12 cellular contexts compared by ENCODE assay signal in genomic region chr6:43951756-43952675, GRCh38.
A peak's percentile ranks its signal among the peaks of the same experiment; 100 is the strongest.
DNase-seq lines count a peak whose midpoint lies in the region; TF ChIP-seq lines count a peak whose summit lies in the region.
"Had no signal": no experiment of that assay in that cellular context is flagged by ENCODE, and none has a peak within 500 bp of the region (broad histone marks: within the 10 kb centered on the region; RNA-seq: fewer than 3 reads in every experiment).

No MANE protein-coding gene starts in this region.

- H3K36me3 ChIP-seq in adrenal gland (replicated peaks in 1 of 2) (no peaks in the 10 kb centered on the region), mesenchymal stem cell (ENCODE audit: control insufficient read depth in 1 of 2, insufficient read depth in 2 of 2, low read depth in 1 of 2, low read length in 2 of 2) (no peaks in the 10 kb centered on the region)

- no peak overlapping the region for H3K4me2 ChIP-seq in mesenchymal stem cell (ENCODE audit: low read length, poor library complexity, severe bottlenecking)
- H3K4me2 ChIP-seq: KMS-11 had no signal

- H3K4ac ChIP-seq in mesenchymal stem cell (ENCODE audit: low read depth in 1 of 2, low read length in 2 of 2), result no peak overlapping the region

- no peak overlapping the region for H3K9ac ChIP-seq in mesenchymal stem cell (ENCODE audit: low read length)
- H3K9ac ChIP-seq: KMS-11 had no signal

- peak overlapping the region in 2 of 5 donors; percentile 56 to 87 for H3K27ac ChIP-seq in adrenal gland
- H3K27ac ChIP-seq in mesenchymal stem cell (ENCODE audit: low read length, poor library complexity, severe bottlenecking), result no peak overlapping the region
- H3K27ac ChIP-seq: KMS-11 had no signal

- intact Hi-C loops in Calu3 (cut with micrococcal nuclease; ENCODE audit: unreplicated experiment), result loop anchor here (1.0 to 5.0 kb wide), 4 partner anchors 50 to 285 kb away; no protein-coding TSS in a partner anchor
- intact Hi-C loops in adrenal gland (cut with DNase I), result loop anchor here (5.0 kb wide), 2 partner anchors 185 to 190 kb away; no protein-coding TSS in a partner anchor

- CTCF ChIA-PET in Calu3 (lab: Charles Lee), result interaction anchor here (0.8 to 4.3 kb wide), 10 partner anchors 25 to 228 kb away, joined by 3 to 50 read pairs (median 4); partner anchors contain the start of gene VEGFA

- no peak overlapping the region for H3K14ac ChIP-seq in mesenchymal stem cell (ENCODE audit: low read length in 2 of 2)

- 67 to 85% (median 78%) methylated on average over 5 to 8 of the region's 8 CpGs for WGBS in adrenal gland, 4 donors
- 90% methylated on average over 6 of the region's 8 CpGs for WGBS in mesenchymal stem cell

- H2AK5ac ChIP-seq in mesenchymal stem cell (ENCODE audit: low read length, severe bottlenecking), result peak overlapping the region; percentile 75

- no peaks in the 10 kb centered on the region for H3K36me3 Mint-ChIP-seq in Calu3 (ENCODE audit: insufficient read depth, unreplicated experiment)

- no peak overlapping the region for H4K8ac ChIP-seq in mesenchymal stem cell (ENCODE audit: low read length)

- H3K18ac ChIP-seq in mesenchymal stem cell (ENCODE audit: low read depth in 1 of 2, low read length in 2 of 2), result peak overlapping the region; percentile 55 to 64

- TF ChIP-seq POLR2A in adrenal gland (IDR thresholded peaks at IDR 0.05), result peak in 1 of 2 donors; percentile 13

- TF ChIP-seq CTCF in Calu3 (IDR thresholded peaks at IDR 0.05; ENCODE audit: unreplicated experiment), result no peak
- peak in 1 of 6 experiments; percentile 3 for TF ChIP-seq CTCF in adrenal gland (IDR thresholded peaks at IDR 0.05)

- H3K4me3 Mint-ChIP-seq in Calu3 (ENCODE audit: low read depth, unreplicated experiment), result no peak overlapping the region
- H3K4me3 Mint-ChIP-seq: nephron had no signal

- H3K9me3 Mint-ChIP-seq in Calu3 (ENCODE audit: low read depth, unreplicated experiment), result peaks cover 11% of the 10 kb centered on the region

- H3K27me3 ChIP-seq in adrenal gland, result no peaks in the 10 kb centered on the region
- no peaks in the 10 kb centered on the region for H3K27me3 ChIP-seq in mesenchymal stem cell (ENCODE audit: control insufficient read depth in 1 of 2, insufficient read depth in 1 of 2, low read length in 2 of 2)

- H2BK12ac ChIP-seq in mesenchymal stem cell (ENCODE audit: low read length in 2 of 2), result peak overlapping the region in 1 of 2 experiments; percentile 19

- no peak overlapping the region for H3K23ac ChIP-seq in mesenchymal stem cell (ENCODE audit: low read length in 2 of 2)

- no TSS peak for BruUV-seq in Calu3 (replicated peaks; lab: Mats Ljungman, UMichigan)

- no peak overlapping the region for H2AFZ ChIP-seq in mesenchymal stem cell (ENCODE audit: low read depth, low read length)

- DNase-seq in Calu3 (no peak), M059J (ENCODE audit: low read depth) (peak; percentile 74), adrenal gland (peak; percentile 40 to 72 (median 46)), mesenchymal stem cell (peak; percentile 71), pons (ENCODE audit: low spot score) (no peak), cerebellar cortex (ENCODE audit: low spot score) (no peak), NCI-H446 (lab: John Stamatoyannopoulos, UW) (no peak)
- DNase-seq in central memory CD4-positive, alpha-beta T cell, result no peak
- DNase-seq: activated T-cell treated with anti-CD3 and anti-CD28 coated beads, Interleukin-2, amount 50 U/mL, for 1 hour; effector memory CD4-positive, alpha-beta T cell had no signal

- peak overlapping the region; percentile 11 for H3K27ac Mint-ChIP-seq in Calu3 (ENCODE audit: unreplicated experiment)

- H3K79me1 ChIP-seq in mesenchymal stem cell (replicated peaks; ENCODE audit: low read length, poor library complexity, severe bottlenecking), result no peaks in the 10 kb centered on the region

- peaks cover 32% of the 10 kb centered on the region for H3K4me1 Mint-ChIP-seq in Calu3 (ENCODE audit: low read depth, unreplicated experiment)
- H3K4me1 Mint-ChIP-seq: nephron had no signal

- H3K27me3 Mint-ChIP-seq in Calu3 (ENCODE audit: unreplicated experiment), result no peaks in the 10 kb centered on the region

- H3K4me1 ChIP-seq in adrenal gland (replicated peaks in 1 of 2) (peaks cover 10 to 24% of the 10 kb centered on the region in 2 donors), mesenchymal stem cell (ENCODE audit: control insufficient read depth, insufficient read depth, low read depth, low read length) (peaks cover 19% of the 10 kb centered on the region)

- peak overlapping the region; percentile 72 for H4K91ac ChIP-seq in mesenchymal stem cell (ENCODE audit: low read length)

- no peaks in the 10 kb centered on the region for H3K9me3 ChIP-seq in adrenal gland (replicated peaks in 1 of 3)
- H3K9me3 ChIP-seq in mesenchymal stem cell (ENCODE audit: control insufficient read depth, low read length), result peaks cover 9% of the 10 kb centered on the region

- H3K4me3 ChIP-seq in adrenal gland, result no peak overlapping the region
- H3K4me3 ChIP-seq in mesenchymal stem cell (ENCODE audit: insufficient read depth in 1 of 2, low read depth in 1 of 2, low read length in 2 of 2), result no peak overlapping the region

- H2BK15ac ChIP-seq in mesenchymal stem cell (ENCODE audit: low read depth, poor library complexity, severe bottlenecking), result no peak overlapping the region

- H2BK5ac ChIP-seq in mesenchymal stem cell (ENCODE audit: low read depth, low read length, poor library complexity, severe bottlenecking), result no peak overlapping the region

- no peak overlapping the region for H2BK120ac ChIP-seq in mesenchymal stem cell (ENCODE audit: low read depth, low read length)

Comparison
In these comparisons a context has a peak if more than half of its experiments do, and no peak if none do; other contexts are left out.
1. DNase-seq: peak in M059J (single experiment), adrenal gland (7 of 7) and mesenchymal stem cell (single experiment); none in Calu3 (single experiment), central memory CD4-positive, alpha-beta T cell (single experiment), pons (single experiment), cerebellar cortex (single experiment) and NCI-H446 (0 of 2).